Comparison of ENCODE assay signal across 23 cellular contexts in the genomic region with DNA sequence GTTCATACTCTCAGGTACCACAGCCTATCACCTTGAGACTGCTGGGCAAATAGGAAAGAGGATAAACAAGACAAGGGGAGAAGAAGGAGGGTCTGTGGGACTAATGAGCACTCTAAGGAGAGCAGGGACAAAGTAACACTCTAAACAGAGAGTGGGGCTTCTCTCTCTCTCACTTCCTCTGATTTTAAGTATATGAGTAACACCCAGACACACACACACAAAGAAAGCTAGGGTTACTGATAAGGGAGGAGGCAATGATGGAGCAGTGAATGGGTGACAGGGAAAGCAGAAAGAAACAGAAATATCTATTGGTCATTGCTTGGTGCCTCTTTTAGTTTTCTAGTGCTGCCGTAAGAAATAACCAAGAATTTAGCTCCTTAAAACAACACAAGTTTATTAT.
"Had no signal": no experiment of that assay in that cellular context is flagged by ENCODE, and none has a peak within 500 bp of the region (broad histone marks: within the 10 kb centered on the region; RNA-seq: fewer than 3 reads in every experiment).

No MANE protein-coding gene starts in this region.

- H2AFZ ChIP-seq: neural progenitor cell, parathyroid adenoma had no signal

- H3K4me3 ChIP-seq: gastrocnemius medialis, lung, neural progenitor cell, right atrium auricular region, smooth muscle cell, suprapubic skin, thyroid gland, vagina had no signal

- H3K79me2 ChIP-seq: parathyroid adenoma had no signal

- H3K4me2 ChIP-seq: neural progenitor cell, smooth muscle cell had no signal

- H3K9me3 ChIP-seq: gastrocnemius medialis, right atrium auricular region, suprapubic skin, thyroid gland, vagina had no signal

- H3K4me1 ChIP-seq: gastrocnemius medialis, neural progenitor cell, parathyroid adenoma, right atrium auricular region, suprapubic skin, thyroid gland, vagina had no signal

- FAIRE-seq: kidney had no signal

- H3K9ac ChIP-seq: neural progenitor cell, parathyroid adenoma had no signal

- H3K27me3 ChIP-seq: gastrocnemius medialis, neural progenitor cell, right atrium auricular region, suprapubic skin, thyroid gland, vagina had no signal

- H3K27ac ChIP-seq: gastrocnemius medialis, neural progenitor cell, parathyroid adenoma, right atrium auricular region, suprapubic skin, thyroid gland, vagina had no signal

- DNase-seq: cortex of kidney; effector CD4-positive, alpha-beta T cell; gastrocnemius medialis; head of caudate nucleus; kidney; natural killer cell; stimulated activated CD4-positive, alpha-beta T cell treated with anti-CD3 and anti-CD28 coated beads, Interleukin-12 subunit alpha, Interleukin-12 subunit beta, amount 100 ng/mL, for 4 hours; stimulated activated CD4-positive, alpha-beta T cell treated with anti-CD3 and anti-CD28 coated beads, Interleukin-1b, Interleukin-23, amount 100 ng/mL, for 48 hours; stimulated activated CD4-positive, alpha-beta T cell treated with anti-CD3 and anti-CD28 coated beads, Interleukin-4, amount 100 ng/mL, for 1 hour; stimulated activated CD8-positive, alpha-beta memory T cell treated with anti-CD3 and anti-CD28 coated beads, Interleukin-4, amount 100 ng/mL, for 48 hours; stimulated activated naive CD4-positive, alpha-beta T cell; stimulated activated naive CD8-positive, alpha-beta T cell treated with anti-CD3 and anti-CD28 coated beads, Interleukin-15, amount 100 ng/mL, for 72 hours; thyroid gland; trophoblast cell had no signal

- H3K36me3 ChIP-seq: gastrocnemius medialis, neural progenitor cell, right atrium auricular region, suprapubic skin, thyroid gland, vagina had no signal

- ATAC-seq: gastrocnemius medialis; left lobe of liver; natural killer cell; sciatic nerve; stimulated activated naive CD8-positive, alpha-beta T cell treated with anti-CD3 and anti-CD28 coated beads, Interleukin-15, amount 100 ng/mL, for 72 hours had no signal
